In genomic region chr6:169158750-169159149, GRCh38 we compare ENCODE assay signal across 16 cellular contexts.
DNase-seq lines count a peak whose midpoint lies in the region; ATAC-seq and TF ChIP-seq lines count a peak whose summit lies in the region.
"Had no signal": no experiment of that assay in that cellular context is flagged by ENCODE, and none has a peak within 500 bp of the region (broad histone marks: within the 10 kb centered on the region; RNA-seq: fewer than 3 reads in every experiment).

No MANE protein-coding gene starts in this region.

- peak overlapping the region; percentile 81 for H2AFZ ChIP-seq in osteoblast (ENCODE audit: low read length)

- H3K27me3 ChIP-seq in AG04450 (ENCODE audit: control insufficient read depth, insufficient read depth, low read length), result no peaks in the 10 kb centered on the region
- H3K27me3 ChIP-seq in ascending aorta, result no peaks in the 10 kb centered on the region
- peaks cover 0 to 3% (median 0%) of the 10 kb centered on the region in 7 donors for H3K27me3 ChIP-seq in heart right ventricle
- no peaks in the 10 kb centered on the region for H3K27me3 ChIP-seq in osteoblast (ENCODE audit: insufficient read depth, low read length)
- H3K27me3 ChIP-seq in transverse colon, result no peaks in the 10 kb centered on the region

- H3K9me3 ChIP-seq in AG04450 (ENCODE audit: control insufficient read depth, insufficient read depth, low read length) (peaks cover 9% of the 10 kb centered on the region; the same call in 1 of the 2 replicates), ascending aorta (no peaks in the 10 kb centered on the region), heart right ventricle (no peaks in the 10 kb centered on the region), osteoblast (ENCODE audit: low read depth, low read length) (no peaks in the 10 kb centered on the region), transverse colon (no peaks in the 10 kb centered on the region)

- in situ Hi-C loops in transverse colon (cut with MboI; ENCODE audit: low pct_ligation_motif_present in 1 of 4, low pct_unique_long_range_greater_than_20kb in 1 of 4, low sequenced_read_pairs in 3 of 4), result no loop called here
- in situ Hi-C loops in ACHN (cut with HindIII; ENCODE audit: low pct_ligation_motif_present, low pct_unique_long_range_greater_than_20kb, low sequenced_read_pairs), result no loop called here

- intact Hi-C loops in ascending aorta (cut with DNase I), result loop anchor here (1.0 to 5.0 kb wide), 2 partner anchors 94 to 112 kb away; partner anchors contain the start of gene THBS2
- intact Hi-C loops in heart right ventricle (cut with DNase I), result no loop called here
- intact Hi-C loops in transverse colon (cut with DNase I; ENCODE audit: low total_unique reads), result no loop called here

- TF ChIP-seq POLR2A in transverse colon (IDR thresholded peaks at IDR 0.05), result no peak

- peak; percentile 31 for TF ChIP-seq CTCF in AG04450 (IDR thresholded peaks at IDR 0.05; ENCODE audit: low read depth, low read length)
- no peak for TF ChIP-seq CTCF in ascending aorta (IDR thresholded peaks at IDR 0.05)
- no peak for TF ChIP-seq CTCF in heart right ventricle (IDR thresholded peaks at IDR 0.05)
- TF ChIP-seq CTCF in osteoblast (IDR thresholded peaks at IDR 0.05; ENCODE audit: extremely low read depth, low read depth, low read length), result no peak
- no peak for TF ChIP-seq CTCF in transverse colon (IDR thresholded peaks at IDR 0.05)

- peaks cover 15 to 34% of the 10 kb centered on the region in 2 donors for H3K4me1 ChIP-seq in ascending aorta
- peaks cover 6 to 33% (median 23%) of the 10 kb centered on the region in 9 donors for H3K4me1 ChIP-seq in heart right ventricle
- H3K4me1 ChIP-seq in osteoblast (ENCODE audit: insufficient read depth, low read length), result peaks cover 29% of the 10 kb centered on the region
- peaks cover 0 to 14% (median 0%) of the 10 kb centered on the region in 4 donors for H3K4me1 ChIP-seq in transverse colon

- DNase-seq in AG04450 (ENCODE audit: low read depth, low spot score), result no peak
- DNase-seq in ascending aorta (ENCODE audit: low spot score in 2 of 2), result peak in 1 of 2 donors; percentile 61
- DNase-seq in heart right ventricle, result no peak
- peak; percentile 8 for DNase-seq in osteoblast (ENCODE audit: insufficient read length, low spot score, missing footprints)
- no peak for DNase-seq in KG1 (lab: John Stamatoyannopoulos, UW)
- no peak for DNase-seq in transverse colon
- DNase-seq in ACHN, result no peak
- DNase-seq: activated CD4-positive, alpha-beta T cell treated with anti-CD3 and anti-CD28 coated beads for 1 hour; CD8-positive, alpha-beta memory T cell; EL; naive B cell; NCI-H1436 treated with DMSO at 0.1 percent for 48 hours; NK-92 treated with Interleukin-12 subunit alpha and Interleukin-12 subunit beta, amount 100 ng/mL, for 24 hours; stimulated activated CD4-positive, alpha-beta T cell treated with anti-CD3 and anti-CD28 coated beads, Interleukin-4, amount 100 ng/mL, for 1 hour; stimulated activated CD8-positive, alpha-beta memory T cell treated with anti-CD3 and anti-CD28 coated beads, Interleukin-4, amount 100 ng/mL, for 48 hours had no signal

- CTCF ChIA-PET in AG04450 (lab: Charles Lee), result no interaction called here

- H3K36me3 ChIP-seq in ascending aorta (no peaks in the 10 kb centered on the region), heart right ventricle (no peaks in the 10 kb centered on the region), osteoblast (ENCODE audit: insufficient read depth, low read length) (no peaks in the 10 kb centered on the region), transverse colon (no peaks in the 10 kb centered on the region)

- H3K79me2 ChIP-seq in osteoblast (ENCODE audit: insufficient read depth, low read length), result no peaks in the 10 kb centered on the region

- H3K4me3 ChIP-seq in AG04450 (ENCODE audit: low read depth, low read length), result no peak overlapping the region
- H3K4me3 ChIP-seq in ascending aorta, result peak overlapping the region in 1 of 2 donors; percentile 12
- H3K4me3 ChIP-seq in heart right ventricle, result no peak overlapping the region
- H3K4me3 ChIP-seq in osteoblast (ENCODE audit: insufficient read depth, low read length), result no peak overlapping the region
- no peak overlapping the region for H3K4me3 ChIP-seq in transverse colon

- H3K27ac ChIP-seq in AG04450 (ENCODE audit: low read depth, low read length), result peak overlapping the region; percentile 47
- peak overlapping the region; percentile 73 to 87 for H3K27ac ChIP-seq in ascending aorta
- H3K27ac ChIP-seq in heart right ventricle, result peak overlapping the region in 6 of 10 donors; percentile 26 to 79 (median 64)
- peak overlapping the region; percentile 78 for H3K27ac ChIP-seq in osteoblast (ENCODE audit: low read depth, low read length)
- H3K27ac ChIP-seq in transverse colon, result peak overlapping the region in 2 of 4 donors; percentile 30 to 57

- H3K4me2 ChIP-seq in osteoblast (ENCODE audit: insufficient read depth, low read length), result peak overlapping the region; percentile 22

- no peaks in the 10 kb centered on the region for H4K20me1 ChIP-seq in osteoblast (ENCODE audit: insufficient read depth, low read length)

- ATAC-seq in heart right ventricle (no peak), GM19035 (IDR thresholded peaks at IDR 0.05; ENCODE audit: unreplicated experiment) (no peak)

- POLR2A ChIA-PET in AG04450 (lab: Yijun Ruan, JAX), result no interaction called here

- TF ChIP-seq EP300 in transverse colon (IDR thresholded peaks at IDR 0.05; ENCODE audit: low read depth), result no peak

- 57 to 64% methylated on average over 11 of the region's 11 CpGs for WGBS in heart right ventricle, 2 donors
- 83 to 88% methylated on average over 2 to 11 of the region's 11 CpGs for WGBS in transverse colon (ENCODE audit: low coverage in 1 of 2), 2 donors
